In the genomic region with DNA sequence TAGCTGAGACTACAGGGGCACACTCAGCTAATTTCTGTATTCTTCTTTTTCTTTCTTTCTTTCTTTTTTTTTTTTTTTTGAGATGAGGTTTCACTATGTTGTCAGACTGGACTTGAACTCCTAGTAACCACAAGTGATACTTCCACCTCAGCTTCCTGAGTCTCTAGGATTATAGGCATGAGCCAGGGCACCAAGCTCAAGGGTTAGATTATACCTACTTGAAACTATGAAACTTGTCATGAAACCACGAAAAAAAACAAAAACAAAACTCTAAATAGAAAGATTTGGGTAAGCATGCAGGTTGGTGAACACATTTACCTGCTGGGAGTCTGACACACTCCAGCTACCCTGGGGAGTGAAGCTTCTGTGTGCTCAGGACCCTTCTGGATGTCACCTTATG, we compare ENCODE assay signal across 34 cellular contexts.
"Had no signal": no experiment of that assay in that cellular context is flagged by ENCODE, and none has a peak within 500 bp of the region (broad histone marks: within the 10 kb centered on the region; RNA-seq: fewer than 3 reads in every experiment).

No MANE protein-coding gene starts in this region.

- H3K27ac ChIP-seq: adrenal gland, body of pancreas, brain microvascular endothelial cell, breast epithelium, VCaP had no signal

- H3K4me1 ChIP-seq: adrenal gland, body of pancreas, breast epithelium had no signal

- ATAC-seq: activated CD8-positive, alpha-beta T cell treated with anti-CD3 and anti-CD28 coated beads for 36 hours; activated naive CD4-positive, alpha-beta T cell treated with anti-CD3 and anti-CD28 coated beads, Interleukin-2, amount 50 U/mL, for 72 hours; activated T-cell treated with anti-CD3 and anti-CD28 coated beads, Interleukin-2, amount 50 U/mL, for 4 hours; activated T-cell treated with anti-CD3 and anti-CD28 coated beads, Interleukin-2, amount 50 U/mL, for 72 hours; activated T-helper 17 cell treated with anti-CD3 and anti-CD28 coated beads, Interleukin-2, amount 50 U/mL, for 72 hours; body of pancreas had no signal

- H3K9me3 ChIP-seq: adrenal gland, body of pancreas, breast epithelium had no signal

- FAIRE-seq: astrocyte, TTC549 had no signal

- H3K4me3 ChIP-seq: adrenal gland, body of pancreas, breast epithelium had no signal

- DNase-seq: activated B cell treated with CpG ODN at 0.5 μM for 24 hours; activated CD4-positive, alpha-beta memory T cell treated with anti-CD3 and anti-CD28 coated beads for 36 hours; activated CD4-positive, alpha-beta T cell treated with anti-CD3 and anti-CD28 coated beads for 4 hours; activated CD4-positive, alpha-beta T cell treated with anti-CD3 and anti-CD28 coated beads, Interleukin-2, amount 10 ng/mL, durations not matched to agents 24 days and 14 days; activated CD4-positive, alpha-beta T cell treated with anti-CD3 and anti-CD28 coated beads, Interleukin-2, amount 50 U/mL, for 1 hour; activated CD4-positive, alpha-beta T cell treated with anti-CD3 and anti-CD28 coated beads, Interleukin-2, amount 50 U/mL, for 4 hours; activated CD4-positive, CD25-positive, alpha-beta regulatory T cell treated with anti-CD3 and anti-CD28 coated beads, Interleukin-2, amount 50 U/mL, for 72 hours; activated CD8-positive, alpha-beta memory T cell treated with anti-CD3 and anti-CD28 coated beads, Interleukin-2, amount 50 U/mL, for 4 hours; activated CD8-positive, alpha-beta T cell treated with anti-CD3 and anti-CD28 coated beads for 36 hours; activated effector memory CD4-positive, alpha-beta T cell treated with anti-CD3 and anti-CD28 coated beads, Interleukin-2, amount 50 U/mL, for 16 hours; activated gamma-delta T cell treated with Interleukin-2 at 50 U/mL for 16 hours; activated naive CD4-positive, alpha-beta T cell; activated naive CD4-positive, alpha-beta T cell treated with anti-CD3 and anti-CD28 coated beads for 36 hours; activated naive CD4-positive, alpha-beta T cell treated with anti-CD3 and anti-CD28 coated beads, Interleukin-2, amount 50 U/mL, for 16 hours; activated naive CD8-positive, alpha-beta T cell treated with anti-CD3 and anti-CD28 coated beads for 36 hours; activated T-cell treated with anti-CD3 and anti-CD28 coated beads for 4 hours; activated T-cell treated with anti-CD3 and anti-CD28 coated beads, Interleukin-2, amount 50 U/mL, for 1 hour; activated T-cell treated with anti-CD3 and anti-CD28 coated beads, Interleukin-2, amount 50 U/mL, for 4 hours; activated T-cell treated with anti-CD3 and anti-CD28 coated beads, Interleukin-2, amount 50 U/mL, for 72 hours; adrenal gland; amniotic stem cell; aorta; body of pancreas; brain microvascular endothelial cell; central memory CD4-positive, alpha-beta T cell; cerebellar nuclear complex; T-helper 2 cell; T-helper 9 cell had no signal

- H3K36me3 ChIP-seq: adrenal gland, brain microvascular endothelial cell, breast epithelium had no signal

- H3K27me3 ChIP-seq: adrenal gland, body of pancreas, brain microvascular endothelial cell, breast epithelium had no signal
